20 cellular contexts compared by ENCODE assay signal in genomic region chr19:904545-904944, GRCh38. TPM values are rescaled to one million over a fixed set of nuclear protein-coding genes. Genes with fewer than 3 reads are reported as not detected.
"Had no signal": no experiment of that assay in that cellular context is flagged by ENCODE, and none has a peak within 500 bp of the region (broad histone marks: within the 10 kb centered on the region; RNA-seq: fewer than 3 reads in every experiment).

No MANE protein-coding gene starts in this region.

- H3K4me1 ChIP-seq: ascending aorta, gastrocnemius medialis, right atrium auricular region had no signal

- H3K27me3 ChIP-seq: ascending aorta, cardiac muscle cell, gastrocnemius medialis, hepatocyte, right atrium auricular region had no signal

- H3K27me3 Mint-ChIP-seq: activated CD4-positive, alpha-beta memory T cell treated with anti-CD3 and anti-CD28 coated beads for 36 hours; activated naive CD8-positive, alpha-beta T cell treated with anti-CD3 and anti-CD28 coated beads, Interleukin-2, amount 50 U/mL, for 24 hours had no signal

- H3K4me3 ChIP-seq: ascending aorta, cardiac muscle cell, gastrocnemius medialis, hepatocyte, left ventricle myocardium inferior, right atrium auricular region had no signal

- H3K9me3 Mint-ChIP-seq: activated CD4-positive, alpha-beta memory T cell treated with anti-CD3 and anti-CD28 coated beads for 36 hours; activated naive CD8-positive, alpha-beta T cell treated with anti-CD3 and anti-CD28 coated beads, Interleukin-2, amount 50 U/mL, for 24 hours had no signal

- H3K27ac ChIP-seq: ascending aorta, cardiac muscle cell, gastrocnemius medialis, hepatocyte, left ventricle myocardium inferior, right atrium auricular region had no signal

- ATAC-seq: activated naive CD8-positive, alpha-beta T cell treated with anti-CD3 and anti-CD28 coated beads, Interleukin-2, amount 50 U/mL, for 24 hours; gastrocnemius medialis had no signal

- H3K27ac Mint-ChIP-seq: activated CD4-positive, alpha-beta memory T cell treated with anti-CD3 and anti-CD28 coated beads for 36 hours; activated naive CD8-positive, alpha-beta T cell treated with anti-CD3 and anti-CD28 coated beads, Interleukin-2, amount 50 U/mL, for 24 hours had no signal

- DNase-seq: activated CD4-positive, alpha-beta memory T cell treated with anti-CD3 and anti-CD28 coated beads for 36 hours; activated effector memory CD4-positive, alpha-beta T cell treated with Interleukin-2 at 50 U/mL for 16 hours; activated naive CD8-positive, alpha-beta T cell treated with anti-CD3 and anti-CD28 coated beads, Interleukin-2, amount 50 U/mL, for 24 hours; cortex of kidney; effector memory CD4-positive, alpha-beta T cell; gastrocnemius medialis; kidney; left ventricle myocardium inferior; posterior cingulate gyrus; SK-N-SH; small intestine had no signal

- H3K4me3 Mint-ChIP-seq: activated CD4-positive, alpha-beta memory T cell treated with anti-CD3 and anti-CD28 coated beads for 36 hours; activated naive CD8-positive, alpha-beta T cell treated with anti-CD3 and anti-CD28 coated beads, Interleukin-2, amount 50 U/mL, for 24 hours had no signal

- H2AFZ ChIP-seq: hepatocyte had no signal

- H3K9ac ChIP-seq: SK-N-SH had no signal

- H3K4me2 ChIP-seq: hepatocyte, SK-N-SH had no signal

- H3K36me3 ChIP-seq: cardiac muscle cell had no signal

- H3K9me3 ChIP-seq: ascending aorta, gastrocnemius medialis, left ventricle myocardium inferior, right atrium auricular region, SK-N-SH had no signal

RNA-seq across cellular contexts. Expression of gene RNU6-9, which starts 11.3 kb away (rescaled TPM):
- total RNA-seq: activated CD4-positive, alpha-beta memory T cell treated with anti-CD3 and anti-CD28 coated beads for 36 hours; ascending aorta; cardiac muscle cell; fibroblast of lung; gastrocnemius medialis; hepatocyte; kidney; left ventricle myocardium inferior; mesenteric fat pad; right atrium auricular region; T-helper 1 cell treated with Interleukin-12 subunit alpha and Interleukin-12 subunit beta and Interleukin-4 antibody, amounts not matched to agents 30 ng/mL and 1 ng/mL, for 36 hours; urinary bladder had no signal
- polyA plus RNA-seq: cardiac muscle cell, fibroblast of lung, hepatocyte, SK-N-SH, small intestine, thymus, urinary bladder had no signal

RNA-seq across cellular contexts. Expression of gene KISS1R, which starts 12.6 kb away (rescaled TPM):
- total RNA-seq: ascending aorta, fibroblast of lung, gastrocnemius medialis, left ventricle myocardium inferior, mesenteric fat pad, right atrium auricular region, urinary bladder had no signal
- polyA plus RNA-seq: fibroblast of lung, SK-N-SH had no signal
